ENCODE assay signal across 20 cellular contexts in the genomic region with DNA sequence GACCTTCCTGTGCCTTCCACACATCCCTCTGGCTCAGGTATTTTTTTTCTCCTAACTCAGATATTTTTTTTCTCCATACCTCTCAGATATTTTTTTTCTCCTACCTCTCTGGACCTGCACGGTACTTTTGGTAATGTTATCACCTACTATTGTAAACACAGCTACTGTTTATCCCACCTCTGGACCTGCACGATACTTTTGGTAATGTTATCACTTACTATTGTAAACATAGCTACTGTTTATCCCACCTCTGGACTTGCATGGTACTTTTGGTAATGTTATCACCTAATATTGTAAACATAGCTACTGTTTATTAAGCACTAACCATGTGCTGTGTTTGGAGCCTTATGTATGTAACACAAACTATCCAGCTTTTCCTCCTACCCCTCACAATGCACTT. TPM values are rescaled to one million over a fixed set of nuclear protein-coding genes. Genes with fewer than 3 reads are reported as not detected.
DNase-seq lines count a peak whose midpoint lies in the region; ATAC-seq, FAIRE-seq and TF ChIP-seq lines count a peak whose summit lies in the region.
"Had no signal": no experiment of that assay in that cellular context is flagged by ENCODE, and none has a peak within 500 bp of the region (broad histone marks: within the 10 kb centered on the region; RNA-seq: fewer than 3 reads in every experiment).

No MANE protein-coding gene starts in this region.

- H4K20me1 ChIP-seq in HepG2 (ENCODE audit: insufficient read depth, low read length), result no peaks in the 10 kb centered on the region

- peak; percentile 48; the same call in 2 of the 3 replicates for ATAC-seq in HepG2
- no peak for ATAC-seq in stimulated activated memory B cell treated with anti-CD40 and anti-IgM and Interleukin-4, amounts not matched to agents 10 μg/mL and 1 μg/mL and 100 μg/mL, for 72 hours
- ATAC-seq: stimulated activated naive CD8-positive, alpha-beta T cell treated with anti-CD3 and anti-CD28 coated beads, Interleukin-15, amount 100 ng/mL, for 72 hours had no signal

- TF ChIP-seq EP300 in HepG2 (IDR thresholded peaks at IDR 0.05; ENCODE audit: low read depth in 2 of 2, low read length in 2 of 2) (no peak), HepG2 (CRISPR knock-in tag; IDR thresholded peaks at IDR 0.05; ENCODE audit: borderline replicate concordance) (no peak)

- TF ChIP-seq RAD21 in HepG2 (CRISPR knock-in tag; IDR thresholded peaks at IDR 0.05), result no peak

- POLR2A ChIA-PET in MCF 10A (lab: Yijun Ruan, JAX), result interaction anchor here (0.7 to 1.4 kb wide), 3 partner anchors 12 to 96 kb away, joined by 3 to 4 read pairs (median 4); no protein-coding TSS in a partner anchor
- POLR2A ChIA-PET in HepG2 (lab: Yijun Ruan, JAX), result interaction anchor here (0.9 to 2.9 kb wide), 7 partner anchors 9 to 35 kb away, joined by 3 to 14 read pairs (median 3); no protein-coding TSS in a partner anchor
- POLR2A ChIA-PET in CD4-positive, alpha-beta memory T cell (lab: Charles Lee; ENCODE audit: partially characterized antibody), result no interaction called here

- no peak overlapping the region for H3K4me3 Mint-ChIP-seq in MCF 10A (ENCODE audit: unreplicated experiment)
- H3K4me3 Mint-ChIP-seq in CD4-positive, alpha-beta memory T cell, result no peak overlapping the region
- H3K4me3 Mint-ChIP-seq in stimulated activated memory B cell treated with anti-CD40 and anti-IgM and Interleukin-4, amounts not matched to agents 10 μg/mL and 1 μg/mL and 100 μg/mL, for 72 hours, result no peak overlapping the region
- H3K4me3 Mint-ChIP-seq: memory B cell; stimulated activated naive CD8-positive, alpha-beta T cell treated with anti-CD3 and anti-CD28 coated beads, Interleukin-15, amount 100 ng/mL, for 72 hours had no signal

- H3K9ac ChIP-seq in adipocyte (ENCODE audit: low read length), result peak overlapping the region; percentile 21
- H3K9ac ChIP-seq in HepG2 (ENCODE audit: insufficient read depth, low read depth, low read length), result no peak overlapping the region

- no peaks in the 10 kb centered on the region for H3K27me3 Mint-ChIP-seq in MCF 10A (ENCODE audit: insufficient read depth, unreplicated experiment)
- H3K27me3 Mint-ChIP-seq in CD4-positive, alpha-beta memory T cell, result no peaks in the 10 kb centered on the region
- H3K27me3 Mint-ChIP-seq in stimulated activated memory B cell treated with anti-CD40 and anti-IgM and Interleukin-4, amounts not matched to agents 10 μg/mL and 1 μg/mL and 100 μg/mL, for 72 hours, result no peaks in the 10 kb centered on the region
- H3K27me3 Mint-ChIP-seq: memory B cell; stimulated activated naive CD8-positive, alpha-beta T cell treated with anti-CD3 and anti-CD28 coated beads, Interleukin-15, amount 100 ng/mL, for 72 hours had no signal

- CTCF ChIA-PET in MCF 10A (lab: Yijun Ruan, JAX) (interaction anchor here (0.6 kb wide), 4 partner anchors 22 to 579 kb away, joined by 3 to 4 read pairs (median 3); no protein-coding TSS in a partner anchor), HepG2 (lab: Yijun Ruan, JAX; ENCODE audit: low intra/inter-chr PET ratio, low total read pairs) (no interaction called here)
- CTCF ChIA-PET in CD4-positive, alpha-beta memory T cell (lab: Charles Lee; ENCODE audit: partially characterized antibody), result interaction anchor here (0.9 to 2.3 kb wide), 3 partner anchors 36 to 61 kb away, joined by 3 to 5 read pairs (median 3); no protein-coding TSS in a partner anchor

- DNase-seq in MCF 10A (ENCODE audit: unreplicated experiment) (no peak), breast epithelium (ENCODE audit: low spot score in 2 of 2) (no peak), adipocyte (ENCODE audit: low read depth) (no peak), HepG2 (ENCODE audit: low spot score) (no peak), dermis blood vessel endothelial cell (no peak), amygdala (lab: John Stamatoyannopoulos, UW) (no peak)
- no peak for DNase-seq in CD4-positive, alpha-beta memory T cell
- DNase-seq: activated naive CD4-positive, alpha-beta T cell treated with anti-CD3 and anti-CD28 coated beads, Interleukin-2, amount 50 U/mL, for 16 hours; cerebellar nuclear complex; KG1; ovary; SHP77 treated with DMSO at 0.1 percent for 48 hours; stimulated activated naive CD8-positive, alpha-beta T cell treated with anti-CD3 and anti-CD28 coated beads, Interleukin-15, amount 100 ng/mL, for 72 hours; transverse colon had no signal

- H3K4me1 ChIP-seq in breast epithelium (peaks cover 0 to 4% of the 10 kb centered on the region in 2 donors), adipocyte (ENCODE audit: control insufficient read depth, insufficient read depth, low read length) (peaks cover 28% of the 10 kb centered on the region), HepG2 (ENCODE audit: insufficient read depth, low read length) (peaks cover 62% of the 10 kb centered on the region)
- H3K4me1 ChIP-seq in CD4-positive, alpha-beta memory T cell (ENCODE audit: insufficient read depth, low read length), result no peaks in the 10 kb centered on the region

- in situ Hi-C loops in HepG2 (cut with HindIII; ENCODE audit: extremely low pct_ligation_motif_present, low pct_unique_long_range_greater_than_20kb), result no loop called here

- H3K9me3 Mint-ChIP-seq in MCF 10A (ENCODE audit: unreplicated experiment), result no peaks in the 10 kb centered on the region
- no peaks in the 10 kb centered on the region for H3K9me3 Mint-ChIP-seq in CD4-positive, alpha-beta memory T cell
- H3K9me3 Mint-ChIP-seq in stimulated activated memory B cell treated with anti-CD40 and anti-IgM and Interleukin-4, amounts not matched to agents 10 μg/mL and 1 μg/mL and 100 μg/mL, for 72 hours, result no peaks in the 10 kb centered on the region
- H3K9me3 Mint-ChIP-seq: memory B cell; stimulated activated naive CD8-positive, alpha-beta T cell treated with anti-CD3 and anti-CD28 coated beads, Interleukin-15, amount 100 ng/mL, for 72 hours had no signal

- no peak overlapping the region for H2AFZ ChIP-seq in HepG2 (ENCODE audit: low read length)

- 3% methylated on average over 2 of the region's 2 CpGs for WGBS in HepG2 (ENCODE audit: low lambda C conversion rate)

- peak overlapping the region; percentile 13 for H3K4me2 ChIP-seq in HepG2 (ENCODE audit: low read depth, low read length)

- FAIRE-seq in HepG2 (lab: Jason Lieb, UNC), result no peak

- H3K4me3 ChIP-seq in breast epithelium, result no peak overlapping the region
- H3K4me3 ChIP-seq in adipocyte (ENCODE audit: low read length), result no peak overlapping the region
- H3K4me3 ChIP-seq in HepG2 (replicated peaks in 1 of 3; ENCODE audit: insufficient read depth in 1 of 3, low read depth in 2 of 3, low read length in 3 of 3), result no peak overlapping the region
- no peak overlapping the region for H3K4me3 ChIP-seq in CD4-positive, alpha-beta memory T cell (ENCODE audit: low read length in 2 of 2)
- H3K4me3 ChIP-seq: ovary, right atrium auricular region, transverse colon had no signal

- H3K4me1 Mint-ChIP-seq in MCF 10A (ENCODE audit: insufficient read depth, unreplicated experiment), result peaks cover 30% of the 10 kb centered on the region
- H3K4me1 Mint-ChIP-seq in CD4-positive, alpha-beta memory T cell, result peaks cover 5 to 11% (median 8%) of the 10 kb centered on the region in 4 donors
- peaks cover 17% of the 10 kb centered on the region for H3K4me1 Mint-ChIP-seq in stimulated activated memory B cell treated with anti-CD40 and anti-IgM and Interleukin-4, amounts not matched to agents 10 μg/mL and 1 μg/mL and 100 μg/mL, for 72 hours

- H3K79me2 ChIP-seq in HepG2 (ENCODE audit: insufficient read depth, low read length), result no peaks in the 10 kb centered on the region

- intact Hi-C loops in MCF 10A (cut with micrococcal nuclease) (no loop called here), breast epithelium (cut with DNase I; ENCODE audit: low total_unique reads) (no loop called here), HepG2 (cut with micrococcal nuclease; ENCODE audit: unreplicated experiment) (no loop called here)
- intact Hi-C loops in CD4-positive, alpha-beta memory T cell (cut with micrococcal nuclease), result no loop called here

- no peaks in the 10 kb centered on the region for H3K36me3 Mint-ChIP-seq in MCF 10A (ENCODE audit: insufficient read depth, unreplicated experiment)
- no peaks in the 10 kb centered on the region for H3K36me3 Mint-ChIP-seq in CD4-positive, alpha-beta memory T cell
- no peaks in the 10 kb centered on the region for H3K36me3 Mint-ChIP-seq in stimulated activated memory B cell treated with anti-CD40 and anti-IgM and Interleukin-4, amounts not matched to agents 10 μg/mL and 1 μg/mL and 100 μg/mL, for 72 hours
- H3K36me3 Mint-ChIP-seq: memory B cell had no signal

- H3K27ac ChIP-seq in breast epithelium (no peak overlapping the region), HepG2 (ENCODE audit: extremely low read length, insufficient read depth, low read length) (no peak overlapping the region)
- H3K27ac ChIP-seq in CD4-positive, alpha-beta memory T cell (ENCODE audit: low read depth, low read length), result no peak overlapping the region
- H3K27ac ChIP-seq: ovary, right atrium auricular region, transverse colon had no signal

- H3K9me3 ChIP-seq in breast epithelium, result no peaks in the 10 kb centered on the region
- no peaks in the 10 kb centered on the region for H3K9me3 ChIP-seq in adipocyte (ENCODE audit: control insufficient read depth, low read length)
- H3K9me3 ChIP-seq in HepG2 (ENCODE audit: low read length), result no peaks in the 10 kb centered on the region
- H3K9me3 ChIP-seq in CD4-positive, alpha-beta memory T cell (ENCODE audit: control insufficient read depth in 1 of 2, low read length in 2 of 2), result no peaks in the 10 kb centered on the region
- H3K9me3 ChIP-seq: ovary, right atrium auricular region, transverse colon had no signal

- H3K27ac Mint-ChIP-seq in MCF 10A (ENCODE audit: low read depth, unreplicated experiment), result no peak overlapping the region
- peak overlapping the region in 1 of 7 donors; percentile 20 for H3K27ac Mint-ChIP-seq in CD4-positive, alpha-beta memory T cell
- H3K27ac Mint-ChIP-seq in stimulated activated memory B cell treated with anti-CD40 and anti-IgM and Interleukin-4, amounts not matched to agents 10 μg/mL and 1 μg/mL and 100 μg/mL, for 72 hours, result no peak overlapping the region
- H3K27ac Mint-ChIP-seq: memory B cell had no signal

- TF ChIP-seq POLR2A in breast epithelium (IDR thresholded peaks at IDR 0.05) (no peak), HepG2 (IDR thresholded peaks at IDR 0.05; ENCODE audit: insufficient read depth in 1 of 2, low read depth in 2 of 2, low read length in 2 of 2) (no peak)

- H3K27me3 ChIP-seq in breast epithelium (no peaks in the 10 kb centered on the region), adipocyte (replicated peaks; ENCODE audit: control insufficient read depth, insufficient read depth, low read length) (no peaks in the 10 kb centered on the region), HepG2 (ENCODE audit: control insufficient read depth in 1 of 2, insufficient read depth in 2 of 2, low read length in 2 of 2) (no peaks in the 10 kb centered on the region)
- H3K27me3 ChIP-seq in CD4-positive, alpha-beta memory T cell (ENCODE audit: insufficient read depth, low read length), result no peaks in the 10 kb centered on the region
- H3K27me3 ChIP-seq: ovary, right atrium auricular region, transverse colon had no signal

- H3K36me3 ChIP-seq in breast epithelium (no peaks in the 10 kb centered on the region), adipocyte (ENCODE audit: control insufficient read depth, insufficient read depth, low read length, severe bottlenecking) (no peaks in the 10 kb centered on the region), HepG2 (replicated peaks in 1 of 2; ENCODE audit: control insufficient read depth in 1 of 2, insufficient read depth in 2 of 2, low read length in 2 of 2) (no peaks in the 10 kb centered on the region)
- H3K36me3 ChIP-seq in CD4-positive, alpha-beta memory T cell (ENCODE audit: insufficient read depth, low read length), result no peaks in the 10 kb centered on the region
- H3K36me3 ChIP-seq: ovary, right atrium auricular region, transverse colon had no signal

- BruUV-seq in MCF 10A (replicated peaks; lab: Mats Ljungman, UMichigan) (TSS peak; percentile 55), HepG2 (replicated peaks; lab: Mats Ljungman, UMichigan) (no TSS peak)

- TF ChIP-seq CTCF in MCF 10A (IDR thresholded peaks at IDR 0.05; ENCODE audit: unreplicated experiment) (no peak), breast epithelium (IDR thresholded peaks at IDR 0.05) (no peak), HepG2 (CRISPR knock-in tag; IDR thresholded peaks at IDR 0.05) (no peak)

RNA-seq across cellular contexts. Expression of gene UPB1, which starts 12.1 kb away (rescaled TPM):
- total RNA-seq in MCF 10A (2022), result not detected in 2 replicates
- total RNA-seq in breast epithelium, result under 1 TPM; 0.16 to 0.44 (median 0.33) TPM
- total RNA-seq in HepG2 (2016; rRNA removed; fragmentation: Illumina TruSeq; extraction: Trizol), result 0.60 and 1.2 TPM in 2 replicates
- 0.53 and 0.61 TPM in 2 replicates for total RNA-seq in HepG2 (2016; cell fraction: cytosol; rRNA removed; fragmentation: Illumina TruSeq; extraction: Trizol; ENCODE audit: low read depth)
- 0.43 and 0.89 TPM in 2 replicates for total RNA-seq in HepG2 (2016; cell fraction: insoluble cytoplasmic fraction; rRNA removed; fragmentation: Illumina TruSeq; extraction: Trizol)
- 0.90 and 0.96 TPM in 2 replicates for total RNA-seq in HepG2 (2016; cell fraction: membrane; rRNA removed; fragmentation: Illumina TruSeq; extraction: Trizol)
- total RNA-seq in HepG2 (2016; cell fraction: nucleus; rRNA removed; fragmentation: Illumina TruSeq; extraction: Trizol), result 1.0 and 1.1 TPM in 2 replicates
- polyA plus RNA-seq in HepG2 (2011; rRNA removed), result 0.38 and 0.59 TPM in 2 replicates
- polyA plus RNA-seq in HepG2 (2011; cell fraction: cytosol; rRNA removed), result 0.24 and 0.28 TPM in 2 replicates
- 0.84 and 1.1 TPM in 2 replicates for polyA plus RNA-seq in HepG2 (2011; cell fraction: nucleus; rRNA removed)
- polyA plus RNA-seq in HepG2 (2012), result 0.49 and 1.2 TPM in 2 replicates
- polyA plus RNA-seq in HepG2 (2016; cell fraction: cytosol; fragmentation: Illumina TruSeq; extraction: Trizol; ENCODE audit: low read depth), result 0.42 and 0.53 TPM in 2 replicates
- polyA plus RNA-seq in HepG2 (2016; cell fraction: insoluble cytoplasmic fraction; fragmentation: Illumina TruSeq; extraction: Trizol; ENCODE audit: low read depth), result 0.80 and 0.84 TPM in 2 replicates
- polyA plus RNA-seq in HepG2 (2016; cell fraction: membrane; fragmentation: Illumina TruSeq; extraction: Trizol; ENCODE audit: low read depth), result 0.63 and 0.65 TPM in 2 replicates
- 1.5 and 1.6 TPM in 2 replicates for polyA plus RNA-seq in HepG2 (2016; cell fraction: nucleus; fragmentation: Illumina TruSeq; extraction: Trizol; ENCODE audit: insufficient read depth, low read depth)
- 0.05 and 0.22 TPM in 2 replicates for polyA minus RNA-seq in HepG2 (2011; rRNA and poly(A)+ RNA removed; ENCODE audit: low replicate concordance)
- polyA minus RNA-seq in HepG2 (2011; cell fraction: cytosol; rRNA and poly(A)+ RNA removed), result not detected in 2 replicates
- polyA minus RNA-seq in HepG2 (2011; cell fraction: nucleus; rRNA and poly(A)+ RNA removed), result 0.77 and 0.99 TPM in 2 replicates
- 0.17 TPM in 1 of 2 replicates, not detected in the other for total RNA-seq in dermis blood vessel endothelial cell
- total RNA-seq in CD4-positive, alpha-beta memory T cell, result 1 to 10 TPM; 1.1 to 1.4 TPM
- polyA plus RNA-seq in CD4-positive, alpha-beta memory T cell, result not detected
- total RNA-seq: kidney epithelial cell had no signal
- polyA plus RNA-seq: AG04450 had no signal

RNA-seq across cellular contexts. Expression of gene ADORA2A, which starts 55.6 kb away (rescaled TPM):
- 0.96 and 1.4 TPM in 2 replicates for total RNA-seq in MCF 10A (2022)
- 1 to 10 TPM; 1.8 to 4.3 (median 3.4) TPM for total RNA-seq in breast epithelium
- total RNA-seq in HepG2 (2016; rRNA removed; fragmentation: Illumina TruSeq; extraction: Trizol), result 3.3 and 4.0 TPM in 2 replicates
- total RNA-seq in HepG2 (2016; cell fraction: cytosol; rRNA removed; fragmentation: Illumina TruSeq; extraction: Trizol; ENCODE audit: low read depth), result 1.3 and 1.5 TPM in 2 replicates
- 3.1 and 3.5 TPM in 2 replicates for total RNA-seq in HepG2 (2016; cell fraction: insoluble cytoplasmic fraction; rRNA removed; fragmentation: Illumina TruSeq; extraction: Trizol)
- total RNA-seq in HepG2 (2016; cell fraction: membrane; rRNA removed; fragmentation: Illumina TruSeq; extraction: Trizol), result 2.9 and 5.0 TPM in 2 replicates
- 2.4 TPM in 2 replicates for total RNA-seq in HepG2 (2016; cell fraction: nucleus; rRNA removed; fragmentation: Illumina TruSeq; extraction: Trizol)
- 5.0 and 7.3 TPM in 2 replicates for polyA plus RNA-seq in HepG2 (2011; rRNA removed)
- polyA plus RNA-seq in HepG2 (2011; cell fraction: cytosol; rRNA removed), result 4.4 and 5.8 TPM in 2 replicates
- polyA plus RNA-seq in HepG2 (2011; cell fraction: nucleus; rRNA removed), result 15.5 and 20.4 TPM in 2 replicates
- polyA plus RNA-seq in HepG2 (2012), result 7.5 and 9.0 TPM in 2 replicates
- 1.3 and 1.7 TPM in 2 replicates for polyA plus RNA-seq in HepG2 (2016; cell fraction: cytosol; fragmentation: Illumina TruSeq; extraction: Trizol; ENCODE audit: low read depth)
- polyA plus RNA-seq in HepG2 (2016; cell fraction: insoluble cytoplasmic fraction; fragmentation: Illumina TruSeq; extraction: Trizol; ENCODE audit: low read depth), result 3.1 and 3.9 TPM in 2 replicates
- 2.3 and 3.2 TPM in 2 replicates for polyA plus RNA-seq in HepG2 (2016; cell fraction: membrane; fragmentation: Illumina TruSeq; extraction: Trizol; ENCODE audit: low read depth)
- 4.1 and 4.2 TPM in 2 replicates for polyA plus RNA-seq in HepG2 (2016; cell fraction: nucleus; fragmentation: Illumina TruSeq; extraction: Trizol; ENCODE audit: insufficient read depth, low read depth)
- polyA minus RNA-seq in HepG2 (2011; rRNA and poly(A)+ RNA removed; ENCODE audit: low replicate concordance), result 3.1 and 18.4 TPM in 2 replicates
- 1.4 and 2.7 TPM in 2 replicates for polyA minus RNA-seq in HepG2 (2011; cell fraction: cytosol; rRNA and poly(A)+ RNA removed)
- 4.9 and 7.1 TPM in 2 replicates for polyA minus RNA-seq in HepG2 (2011; cell fraction: nucleus; rRNA and poly(A)+ RNA removed)
- total RNA-seq in dermis blood vessel endothelial cell, result 11.4 and 16.2 TPM in 2 replicates
- 10 to 100 TPM; 34.5 to 35.0 TPM for total RNA-seq in CD4-positive, alpha-beta memory T cell
- 10 to 100 TPM; 66.7 to 74.7 TPM for polyA plus RNA-seq in CD4-positive, alpha-beta memory T cell
- total RNA-seq: esophagus mucosa had no signal
